ENCODE assay signal across 22 cellular contexts in the genomic region with DNA sequence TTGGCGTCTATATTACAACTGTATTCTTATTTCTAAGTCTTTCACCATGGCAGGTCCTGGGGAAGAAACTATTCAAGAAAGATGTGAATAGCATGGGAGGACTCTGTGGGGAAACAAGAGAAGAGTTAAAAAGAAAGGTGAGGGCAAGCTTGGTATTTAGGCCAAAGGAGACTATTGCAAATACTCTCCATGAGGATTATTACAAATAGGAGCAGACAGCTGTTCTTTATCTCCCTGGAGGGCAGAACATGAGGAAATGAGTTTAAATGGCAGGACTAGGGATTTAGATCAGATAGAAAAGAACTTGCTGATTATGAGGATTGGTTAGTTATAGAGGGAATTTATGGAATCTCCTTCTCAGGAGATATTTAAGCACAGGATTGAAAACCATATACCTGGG.
DNase-seq lines count a peak whose midpoint lies in the region; ATAC-seq and TF ChIP-seq lines count a peak whose summit lies in the region.
"Had no signal": no experiment of that assay in that cellular context is flagged by ENCODE, and none has a peak within 500 bp of the region (broad histone marks: within the 10 kb centered on the region; RNA-seq: fewer than 3 reads in every experiment).

No MANE protein-coding gene starts in this region.

- no peaks in the 10 kb centered on the region for H3K9me3 ChIP-seq in CD4-positive, alpha-beta T cell (ENCODE audit: control insufficient read depth, low read length)
- H3K9me3 ChIP-seq in PC-3 (ENCODE audit: low read length) (no peaks in the 10 kb centered on the region), psoas muscle (no peaks in the 10 kb centered on the region)

- BruUV-seq in PC-3 (replicated peaks; lab: Mats Ljungman, UMichigan): no TSS peak

- peaks cover 25% of the 10 kb centered on the region for H3K4me1 Mint-ChIP-seq in CD4-positive, alpha-beta T cell (ENCODE audit: low read depth)

- H3K36me3 ChIP-seq in PC-3 (ENCODE audit: low read depth, low read length): no peaks in the 10 kb centered on the region
- peaks cover 0 to 8% of the 10 kb centered on the region in 2 donors for H3K36me3 ChIP-seq in psoas muscle (ENCODE audit: insufficient read depth in 1 of 2, low read depth in 1 of 2)

- H3K4me3 ChIP-seq in PC-3 (ENCODE audit: low read length) (no peak overlapping the region), fibroblast of mammary gland (ENCODE audit: control insufficient read depth, low read depth, low read length) (no peak overlapping the region), psoas muscle (no peak overlapping the region)

- intact Hi-C loops in CD4-positive, alpha-beta T cell (cut with DNase I, micrococcal nuclease): no loop called here
- intact Hi-C loops in PC-3 (cut with micrococcal nuclease) (loop anchor here (2.0 to 5.0 kb wide), 2 partner anchors 75 to 195 kb away; no protein-coding TSS in a partner anchor), psoas muscle (cut with DNase I) (no loop called here)

- no peak for ATAC-seq in CD4-positive, alpha-beta T cell (ENCODE audit: poor library complexity)
- ATAC-seq in PC-3 (no peak), psoas muscle (peak; percentile 58 to 80 (median 69)), HG02840 (IDR thresholded peaks at IDR 0.05; ENCODE audit: low FRiP score, unreplicated experiment) (no peak)
- ATAC-seq: activated CD8-positive, alpha-beta memory T cell treated with anti-CD3 and anti-CD28 coated beads, Interleukin-2, amount 10 ng/mL, durations not matched to agents 7 days and 5 days had no signal

- peaks cover 14% of the 10 kb centered on the region for H3K36me3 Mint-ChIP-seq in CD4-positive, alpha-beta T cell (ENCODE audit: low read depth)
- H3K36me3 Mint-ChIP-seq: mesothelial cell of epicardium had no signal

- 84 to 93% (median 88%) methylated on average over 1 of the region's 1 CpG for WGBS in psoas muscle, 3 donors

- DNase-seq in CD4-positive, alpha-beta T cell: no peak
- peak; percentile 3 for DNase-seq in PC-3
- peak; percentile 53 for DNase-seq in fibroblast of mammary gland (ENCODE audit: low read depth)
- DNase-seq in psoas muscle: no peak
- no peak for DNase-seq in GOT3 (lab: John Stamatoyannopoulos, UW)
- DNase-seq in substantia nigra (lab: John Stamatoyannopoulos, UW): no peak
- DNase-seq in DMS53 treated with DMSO at 0.1 percent for 48 hours (lab: John Stamatoyannopoulos, UW; ENCODE audit: unreplicated experiment): no peak
- DNase-seq: activated CD4-positive, alpha-beta T cell treated with anti-CD3 and anti-CD28 coated beads for 4 hours; activated CD8-positive, alpha-beta memory T cell treated with anti-CD3 and anti-CD28 coated beads, Interleukin-2, amount 10 ng/mL, durations not matched to agents 7 days and 5 days; activated naive CD8-positive, alpha-beta T cell treated with anti-CD3 and anti-CD28 coated beads, Interleukin-2, amount 10 ng/mL, durations not matched to agents 7 days and 5 days; DMS153; GDM1; NCI-H1417; NCI-H2107; NCI-H510A treated with DMSO at 0.1 percent for 48 hours; SHP77 had no signal

- no peaks in the 10 kb centered on the region for H3K9me3 Mint-ChIP-seq in CD4-positive, alpha-beta T cell
- H3K9me3 Mint-ChIP-seq: activated T-helper 2 cell treated with anti-CD3 and anti-CD28 coated beads, Interferon-gamma antibody, Interleukin-2, Interleukin-4, amounts not matched to agents 10 μg/mL and 5 μg/mL and 100 μg/mL, durations not matched to agents 14 hours and 24 hours and 36 hours; dendritic cell treated with granulocyte-macrophage colony-stimulating factor and Interleukin-4, amounts not matched to agents 40 ng/mL and 50 ng/mL, for 4 days; mesothelial cell of epicardium; neural crest cell had no signal

- H3K27ac ChIP-seq in CD4-positive, alpha-beta T cell (ENCODE audit: low read depth, low read length): no peak overlapping the region
- H3K27ac ChIP-seq in PC-3 (ENCODE audit: low read length) (no peak overlapping the region), psoas muscle (peak overlapping the region; percentile 46), substantia nigra (ENCODE audit: low read depth, low read length, poor library complexity, severe bottlenecking) (no peak overlapping the region)

- H3K27ac Mint-ChIP-seq in CD4-positive, alpha-beta T cell: peak overlapping the region; percentile 13
- H3K27ac Mint-ChIP-seq: activated CD8-positive, alpha-beta memory T cell treated with anti-CD3 and anti-CD28 coated beads, Interleukin-2, amount 10 ng/mL, durations not matched to agents 7 days and 5 days; activated naive CD8-positive, alpha-beta T cell treated with anti-CD3 and anti-CD28 coated beads, Interleukin-2, amount 10 ng/mL, durations not matched to agents 7 days and 5 days; activated T-helper 2 cell treated with anti-CD3 and anti-CD28 coated beads, Interferon-gamma antibody, Interleukin-2, Interleukin-4, amounts not matched to agents 10 μg/mL and 5 μg/mL and 100 μg/mL, durations not matched to agents 14 hours and 24 hours and 36 hours; dendritic cell treated with granulocyte-macrophage colony-stimulating factor and Interleukin-4, amounts not matched to agents 40 ng/mL and 50 ng/mL, for 4 days; mesothelial cell of epicardium; progenitor cell of endocrine pancreas had no signal

- no peak for TF ChIP-seq CTCF in CD4-positive, alpha-beta T cell (IDR thresholded peaks at IDR 0.05)
- TF ChIP-seq CTCF in PC-3 (conservative IDR thresholded peaks at IDR 0.05; ENCODE audit: low read depth, low read length) (no peak), fibroblast of mammary gland (conservative IDR thresholded peaks at IDR 0.05; ENCODE audit: control insufficient read depth, insufficient read depth, low read depth, low read length) (no peak), psoas muscle (IDR thresholded peaks at IDR 0.05) (no peak)

- POLR2A ChIA-PET in CD4-positive, alpha-beta T cell (lab: Charles Lee): no interaction called here
- POLR2A ChIA-PET in PC-3 (lab: Charles Lee; ENCODE audit: unreplicated experiment): no interaction called here

- H3K9ac ChIP-seq in PC-3 (ENCODE audit: low read length): no peak overlapping the region

- H3K27me3 Mint-ChIP-seq in CD4-positive, alpha-beta T cell: no peaks in the 10 kb centered on the region
- H3K27me3 Mint-ChIP-seq: activated CD8-positive, alpha-beta memory T cell treated with anti-CD3 and anti-CD28 coated beads, Interleukin-2, amount 10 ng/mL, durations not matched to agents 7 days and 5 days; progenitor cell of endocrine pancreas had no signal

- H2AFZ ChIP-seq in PC-3 (ENCODE audit: low read length): no peak overlapping the region

- no peaks in the 10 kb centered on the region for H3K27me3 ChIP-seq in CD4-positive, alpha-beta T cell (ENCODE audit: control insufficient read depth, insufficient read depth, low read length)
- no peaks in the 10 kb centered on the region for H3K27me3 ChIP-seq in PC-3 (ENCODE audit: low read length)
- H3K27me3 ChIP-seq in psoas muscle (ENCODE audit: insufficient read depth in 3 of 3, low read length in 2 of 3): no peaks in the 10 kb centered on the region

- H3K4me2 ChIP-seq in PC-3 (ENCODE audit: low read length): no peak overlapping the region

- no peak overlapping the region for H3K4me3 Mint-ChIP-seq in CD4-positive, alpha-beta T cell
- H3K4me3 Mint-ChIP-seq: activated CD8-positive, alpha-beta memory T cell treated with anti-CD3 and anti-CD28 coated beads, Interleukin-2, amount 10 ng/mL, durations not matched to agents 7 days and 5 days; activated naive CD8-positive, alpha-beta T cell treated with anti-CD3 and anti-CD28 coated beads, Interleukin-2, amount 10 ng/mL, durations not matched to agents 7 days and 5 days; dendritic cell treated with granulocyte-macrophage colony-stimulating factor and Interleukin-4, amounts not matched to agents 40 ng/mL and 50 ng/mL, for 4 days; mesothelial cell of epicardium; neural crest cell had no signal

- no peaks in the 10 kb centered on the region for H3K79me2 ChIP-seq in PC-3 (ENCODE audit: low read length)

- H4K20me1 ChIP-seq in PC-3 (ENCODE audit: low read length): no peaks in the 10 kb centered on the region

- H3K4me1 ChIP-seq in PC-3 (ENCODE audit: insufficient read depth, low read length) (peaks cover 11% of the 10 kb centered on the region), psoas muscle (peaks cover 24% of the 10 kb centered on the region)

- H3K9me2 ChIP-seq in PC-3 (replicated peaks; ENCODE audit: low read length): no peaks in the 10 kb centered on the region

- CTCF ChIA-PET in CD4-positive, alpha-beta T cell (lab: Charles Lee): no interaction called here
- CTCF ChIA-PET in PC-3 (lab: Charles Lee): no interaction called here

- no peaks in the 10 kb centered on the region for H3F3A ChIP-seq in PC-3 (ENCODE audit: low read length, unreplicated experiment)

Comparison
In these comparisons a context has a peak if more than half of its experiments do, and no peak if none do; other contexts are left out.
1. ATAC-seq: peak in psoas muscle (4 of 4); none in CD4-positive, alpha-beta T cell (single experiment), PC-3 (single experiment) and HG02840 (single experiment).
2. DNase-seq: peak in PC-3 (single experiment) and fibroblast of mammary gland (single experiment); none in CD4-positive, alpha-beta T cell (0 of 10), psoas muscle (0 of 2), GOT3 (single experiment), substantia nigra (0 of 49) and DMS53 treated with DMSO at 0.1 percent for 48 hours (single experiment).